Comparison of ENCODE assay signal across 1 cellular context in the genomic region with DNA sequence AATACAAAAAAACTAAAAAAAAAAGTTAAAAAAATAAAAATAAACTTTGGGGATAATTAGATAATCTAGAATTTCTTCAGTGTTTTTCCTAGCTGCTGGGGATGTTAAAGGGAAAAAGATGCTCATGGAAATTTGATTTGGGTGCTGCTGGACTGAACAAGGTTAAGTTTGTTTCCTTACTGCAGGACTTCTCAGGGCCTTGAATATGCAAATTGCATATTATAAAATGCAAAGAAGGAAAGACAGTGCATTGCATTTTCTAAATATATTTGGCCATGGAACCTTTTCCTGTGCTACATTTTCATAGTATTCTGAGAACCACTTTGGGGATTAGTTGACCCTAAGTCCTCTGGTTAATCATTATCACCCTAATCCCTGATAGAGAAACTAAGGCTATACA.
TF ChIP-seq lines count a peak whose summit lies in the region.

No MANE protein-coding gene starts in this region.

TF ChIP-seq in IMR-90, 13 proteins besides CTCF, POLR2A, EP300 and RAD21 (continued from another document):
- TF ChIP-seq MXI1 (IDR thresholded peaks at IDR 0.05; ENCODE audit: borderline replicate concordance, low read depth, low read length): no peak
- no peak for TF ChIP-seq MAFK (IDR thresholded peaks at IDR 0.05; ENCODE audit: low read depth, low read length)
- no peak for TF ChIP-seq RCOR1 (IDR thresholded peaks at IDR 0.05; ENCODE audit: insufficient replicate concordance, low read length)
- no peak for TF ChIP-seq MAZ (IDR thresholded peaks at IDR 0.05; ENCODE audit: borderline replicate concordance, low read depth, low read length)
- TF ChIP-seq, protein P1, sequence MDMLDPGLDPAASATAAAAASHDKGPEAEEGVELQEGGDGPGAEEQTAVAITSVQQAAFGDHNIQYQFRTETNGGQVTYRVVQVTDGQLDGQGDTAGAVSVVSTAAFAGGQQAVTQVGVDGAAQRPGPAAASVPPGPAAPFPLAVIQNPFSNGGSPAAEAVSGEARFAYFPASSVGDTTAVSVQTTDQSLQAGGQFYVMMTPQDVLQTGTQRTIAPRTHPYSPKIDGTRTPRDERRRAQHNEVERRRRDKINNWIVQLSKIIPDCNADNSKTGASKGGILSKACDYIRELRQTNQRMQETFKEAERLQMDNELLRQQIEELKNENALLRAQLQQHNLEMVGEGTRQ (IDR thresholded peaks at IDR 0.05; ENCODE audit: low read depth, low read length): no peak
- TF ChIP-seq RFX5 (IDR thresholded peaks at IDR 0.05; ENCODE audit: low read depth, low read length): no peak
- TF ChIP-seq NFE2L2 (IDR thresholded peaks at IDR 0.05; ENCODE audit: low read depth, low read length): no peak
- TF ChIP-seq CEBPB (IDR thresholded peaks at IDR 0.05; ENCODE audit: low read depth, low read length): no peak
- TF ChIP-seq, protein P2, sequence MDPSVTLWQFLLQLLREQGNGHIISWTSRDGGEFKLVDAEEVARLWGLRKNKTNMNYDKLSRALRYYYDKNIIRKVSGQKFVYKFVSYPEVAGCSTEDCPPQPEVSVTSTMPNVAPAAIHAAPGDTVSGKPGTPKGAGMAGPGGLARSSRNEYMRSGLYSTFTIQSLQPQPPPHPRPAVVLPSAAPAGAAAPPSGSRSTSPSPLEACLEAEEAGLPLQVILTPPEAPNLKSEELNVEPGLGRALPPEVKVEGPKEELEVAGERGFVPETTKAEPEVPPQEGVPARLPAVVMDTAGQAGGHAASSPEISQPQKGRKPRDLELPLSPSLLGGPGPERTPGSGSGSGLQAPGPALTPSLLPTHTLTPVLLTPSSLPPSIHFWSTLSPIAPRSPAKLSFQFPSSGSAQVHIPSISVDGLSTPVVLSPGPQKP (IDR thresholded peaks at IDR 0.05; ENCODE audit: borderline replicate concordance, low read depth, low read length): no peak
- TF ChIP-seq FOS (IDR thresholded peaks at IDR 0.05; ENCODE audit: low read depth, low read length): no peak
- no peak for TF ChIP-seq CHD1 (IDR thresholded peaks at IDR 0.05; ENCODE audit: low read depth, low read length)
- TF ChIP-seq SMC3 (IDR thresholded peaks at IDR 0.05; ENCODE audit: low read depth, low read length): no peak
